ENCODE assay signal across 25 cellular contexts in the genomic region with DNA sequence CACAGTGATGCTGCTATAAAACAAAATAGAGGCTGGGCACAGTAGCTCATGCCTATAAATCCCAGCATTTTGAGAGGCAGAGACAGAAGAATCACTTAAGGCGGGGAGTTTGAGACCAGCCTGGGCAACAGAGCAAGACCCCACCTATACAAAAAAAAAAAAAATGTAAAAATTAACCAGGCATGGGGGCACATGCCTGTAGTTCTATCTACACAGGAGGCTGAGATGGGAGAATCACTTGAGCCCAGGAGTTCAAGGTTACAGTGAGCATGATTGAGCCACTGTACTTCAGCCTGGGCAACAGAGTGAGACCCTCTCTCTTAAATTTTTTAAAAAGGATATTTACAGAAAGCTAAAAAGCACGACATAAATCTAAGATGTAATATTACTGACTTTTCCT.
"Had no signal": no experiment of that assay in that cellular context is flagged by ENCODE, and none has a peak within 500 bp of the region (broad histone marks: within the 10 kb centered on the region; RNA-seq: fewer than 3 reads in every experiment).

No MANE protein-coding gene starts in this region.

- ATAC-seq: effector memory CD8-positive, alpha-beta T cell; foreskin keratinocyte; gastroesophageal sphincter; heart right ventricle; left cardiac atrium; left lung; left ventricle myocardium superior; lower lobe of right lung; mucosa of descending colon had no signal

- H3K9me3 ChIP-seq: colonic mucosa, esophagus muscularis mucosa, gastroesophageal sphincter, heart right ventricle, left lung, lower lobe of right lung, mucosa of descending colon had no signal

- H3K27me3 Mint-ChIP-seq: dendritic cell treated with granulocyte-macrophage colony-stimulating factor and Interleukin-4, amounts not matched to agents 40 ng/mL and 50 ng/mL, for 4 days; effector memory CD8-positive, alpha-beta T cell; naive B cell had no signal

- H3K4me3 ChIP-seq: colonic mucosa, esophagus muscularis mucosa, gastroesophageal sphincter, heart right ventricle, left lung, lower lobe of right lung, mucosa of descending colon had no signal

- H3K27ac ChIP-seq: colonic mucosa, esophagus muscularis mucosa, foreskin keratinocyte, gastroesophageal sphincter, heart right ventricle, left lung, lower lobe of right lung had no signal

- DNase-seq: colonic mucosa; cortex of kidney; effector CD8-positive, alpha-beta T cell; effector memory CD8-positive, alpha-beta T cell; endodermal cell; foreskin keratinocyte; glutamatergic neuron; head of caudate nucleus; heart right ventricle; hippocampal formation; left cardiac atrium; left lung; left ventricle myocardium superior; lower lobe of right lung; mesenchymal stem cell; mucosa of descending colon; naive B cell had no signal

- H3K9me3 Mint-ChIP-seq: dendritic cell treated with granulocyte-macrophage colony-stimulating factor and Interleukin-4, amounts not matched to agents 40 ng/mL and 50 ng/mL, for 4 days; effector memory CD8-positive, alpha-beta T cell; endodermal cell; mesothelial cell of epicardium; naive B cell had no signal

- H3K4me3 Mint-ChIP-seq: dendritic cell treated with granulocyte-macrophage colony-stimulating factor and Interleukin-4, amounts not matched to agents 40 ng/mL and 50 ng/mL, for 4 days; effector memory CD8-positive, alpha-beta T cell; endodermal cell; mesothelial cell of epicardium had no signal

- H3K27me3 ChIP-seq: colonic mucosa, esophagus muscularis mucosa, foreskin keratinocyte, gastroesophageal sphincter, heart right ventricle, left lung had no signal

- H3K36me3 ChIP-seq: colonic mucosa had no signal

- FAIRE-seq: endometrium, frontal cortex, islet of Langerhans, keratinocyte had no signal

- H3K27ac Mint-ChIP-seq: dendritic cell treated with granulocyte-macrophage colony-stimulating factor and Interleukin-4, amounts not matched to agents 40 ng/mL and 50 ng/mL, for 4 days; effector memory CD8-positive, alpha-beta T cell; endodermal cell; mesothelial cell of epicardium had no signal

- H3K4me1 ChIP-seq: colonic mucosa, gastroesophageal sphincter, lower lobe of right lung had no signal

- H3K36me3 Mint-ChIP-seq: mesothelial cell of epicardium had no signal
